ENCODE assay signal across 9 cellular contexts in the genomic region with DNA sequence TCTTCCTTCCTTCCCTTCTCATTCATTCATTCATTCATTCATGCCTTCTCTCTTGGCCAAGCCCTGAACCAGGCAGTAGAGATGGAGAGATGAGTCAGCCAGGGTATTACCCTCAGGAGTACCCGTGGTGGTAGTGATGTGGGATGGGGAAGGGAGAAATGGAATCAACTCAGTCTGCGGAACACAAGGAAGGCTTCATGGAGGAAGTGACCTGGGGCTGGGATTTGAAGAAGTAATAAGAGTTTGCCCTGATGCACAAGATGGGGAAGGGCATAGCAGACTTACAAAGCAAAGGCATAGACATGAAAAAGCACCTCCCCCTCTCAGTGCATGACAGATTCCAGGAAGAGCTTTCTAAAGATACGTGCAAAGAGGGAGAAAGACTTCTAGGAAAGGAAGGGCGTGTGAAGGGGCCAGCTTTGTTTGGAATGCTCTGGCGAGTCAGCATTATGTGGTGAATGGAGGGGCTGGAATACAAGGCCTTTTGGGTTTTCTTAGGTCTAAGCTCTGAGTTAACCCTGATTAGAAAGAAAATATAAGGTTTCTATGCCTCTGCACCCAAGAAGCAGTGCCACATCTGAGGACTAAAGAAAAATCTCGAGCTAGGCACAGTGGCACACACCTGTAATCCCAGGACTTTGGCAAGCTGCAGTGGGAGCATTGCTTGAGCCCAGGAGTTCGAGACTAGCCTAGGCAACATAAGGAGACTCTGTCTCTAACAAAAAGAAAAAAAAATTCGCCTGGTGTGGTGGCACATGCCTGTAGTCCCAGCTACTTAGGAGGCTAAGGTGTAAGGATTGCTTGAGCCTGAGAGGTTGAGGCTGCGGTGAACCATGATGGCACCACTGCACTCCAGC. TPM values are rescaled to one million over a fixed set of nuclear protein-coding genes. Genes with fewer than 3 reads are reported as not detected.
DNase-seq lines count a peak whose midpoint lies in the region; ATAC-seq and TF ChIP-seq lines count a peak whose summit lies in the region.
"Had no signal": no experiment of that assay in that cellular context is flagged by ENCODE, and none has a peak within 500 bp of the region (broad histone marks: within the 10 kb centered on the region; RNA-seq: fewer than 3 reads in every experiment).

No MANE protein-coding gene starts in this region.

- H3K27ac ChIP-seq in RWPE2 (ENCODE audit: poor library complexity, severe bottlenecking) (peak overlapping the region; percentile 98), esophagus muscularis mucosa (replicated peaks in 1 of 4) (peak overlapping the region; percentile 22 to 74 (median 60)), osteoblast (ENCODE audit: low read depth, low read length) (no peak overlapping the region)

- no peaks in the 10 kb centered on the region for H3K36me3 ChIP-seq in RWPE2 (ENCODE audit: low read depth)
- no peaks in the 10 kb centered on the region for H3K36me3 ChIP-seq in esophagus muscularis mucosa
- H3K36me3 ChIP-seq in osteoblast (ENCODE audit: insufficient read depth, low read length): no peaks in the 10 kb centered on the region

- no peaks in the 10 kb centered on the region for H3K79me2 ChIP-seq in osteoblast (ENCODE audit: insufficient read depth, low read length)

- DNase-seq in Daoy (ENCODE audit: low read depth) (peak; percentile 51), RWPE2 (ENCODE audit: low spot score) (no peak), esophagus muscularis mucosa (ENCODE audit: extremely low spot score) (no peak), osteoblast (ENCODE audit: insufficient read length, low spot score, missing footprints) (no peak), DMS153 treated with DMSO at 0.1 percent for 48 hours (lab: John Stamatoyannopoulos, UW; ENCODE audit: unreplicated experiment) (no peak)
- DNase-seq: activated T-cell treated with anti-CD3 and anti-CD28 coated beads for 4 hours had no signal

- H2AFZ ChIP-seq in osteoblast (ENCODE audit: low read length): peak overlapping the region; percentile 59

- peak overlapping the region; percentile 54 for H3K4me2 ChIP-seq in osteoblast (ENCODE audit: insufficient read depth, low read length)

- H3K27me3 ChIP-seq in RWPE2 (ENCODE audit: insufficient read depth, poor library complexity, severe bottlenecking) (no peaks in the 10 kb centered on the region), esophagus muscularis mucosa (no peaks in the 10 kb centered on the region), osteoblast (ENCODE audit: insufficient read depth, low read length) (no peaks in the 10 kb centered on the region)

- H3K9me3 ChIP-seq in RWPE2 (ENCODE audit: severe bottlenecking): no peaks in the 10 kb centered on the region
- no peaks in the 10 kb centered on the region for H3K9me3 ChIP-seq in esophagus muscularis mucosa
- no peaks in the 10 kb centered on the region for H3K9me3 ChIP-seq in osteoblast (ENCODE audit: low read depth, low read length)

- intact Hi-C loops in esophagus muscularis mucosa (cut with DNase I): no loop called here

- ATAC-seq in RWPE2 (ENCODE audit: low read depth) (peak; percentile 37), GM19035 (IDR thresholded peaks at IDR 0.05; ENCODE audit: unreplicated experiment) (no peak), HG03439 (IDR thresholded peaks at IDR 0.05; ENCODE audit: unreplicated experiment) (no peak), GM18517 (IDR thresholded peaks at IDR 0.05; ENCODE audit: unreplicated experiment) (no peak)

- peak; percentile 7 for TF ChIP-seq EP300 in esophagus muscularis mucosa (IDR thresholded peaks at IDR 0.05)

- H3K4me1 ChIP-seq in RWPE2 (ENCODE audit: insufficient read depth, poor library complexity, severe bottlenecking): peaks cover 36% of the 10 kb centered on the region
- H3K4me1 ChIP-seq in esophagus muscularis mucosa: peaks cover 0 to 7% (median 3%) of the 10 kb centered on the region in 4 donors
- H3K4me1 ChIP-seq in osteoblast (ENCODE audit: insufficient read depth, low read length): peaks cover 23% of the 10 kb centered on the region

- no peak for TF ChIP-seq POLR2A in esophagus muscularis mucosa (IDR thresholded peaks at IDR 0.05; ENCODE audit: low read depth)

- TF ChIP-seq CTCF in RWPE2 (IDR thresholded peaks at IDR 0.05; ENCODE audit: poor library complexity, severe bottlenecking): no peak
- TF ChIP-seq CTCF in esophagus muscularis mucosa (IDR thresholded peaks at IDR 0.05): no peak
- TF ChIP-seq CTCF in osteoblast (IDR thresholded peaks at IDR 0.05; ENCODE audit: extremely low read depth, low read depth, low read length): no peak

- H3K4me3 ChIP-seq in RWPE2 (ENCODE audit: severe bottlenecking) (no peak overlapping the region), esophagus muscularis mucosa (no peak overlapping the region), osteoblast (ENCODE audit: insufficient read depth, low read length) (no peak overlapping the region)

- no peaks in the 10 kb centered on the region for H4K20me1 ChIP-seq in osteoblast (ENCODE audit: insufficient read depth, low read length)

- WGBS in esophagus muscularis mucosa: 70% methylated on average over 9 of the region's 9 CpGs

RNA-seq across cellular contexts. Expression of a gene that starts 36.4 kb away (rescaled TPM):
- total RNA-seq in Daoy (2014; rRNA removed; shearing (Covaris generic)): 8.3 and 10.8 TPM in 2 replicates
- total RNA-seq in esophagus muscularis mucosa (10 to 100 TPM; 10.5 to 12.8 (median 11.2) TPM), osteoblast (9.8 and 11.2 TPM in 2 replicates)

RNA-seq across cellular contexts. Expression of a gene that starts 41.2 kb away (rescaled TPM):
- total RNA-seq in Daoy (2014; rRNA removed; shearing (Covaris generic)): 25.1 and 26.3 TPM in 2 replicates
- total RNA-seq in esophagus muscularis mucosa: 10 to 100 TPM; 19.1 to 60.6 (median 47.1) TPM
- 23.5 and 24.2 TPM in 2 replicates for total RNA-seq in osteoblast
